In genomic region chr6:79399499-79399898, GRCh38 we compare ENCODE assay signal across 1 cellular context.
TF ChIP-seq lines count a peak whose summit lies in the region.

No MANE protein-coding gene starts in this region.

TF ChIP-seq in HepG2, 621 proteins besides CTCF, POLR2A, EP300 and RAD21 (continued from another document and continues in another):
- TF ChIP-seq SIX4 (CRISPR knock-in tag; IDR thresholded peaks at IDR 0.05) (no peak), ELF3 (CRISPR knock-in tag; IDR thresholded peaks at IDR 0.05) (no peak), ZZZ3 (CRISPR knock-in tag; IDR thresholded peaks at IDR 0.05; ENCODE audit: borderline replicate concordance) (no peak), ETV5 (CRISPR knock-in tag; IDR thresholded peaks at IDR 0.05; ENCODE audit: borderline replicate concordance) (no peak), CHCHD3 (CRISPR knock-in tag; IDR thresholded peaks at IDR 0.05) (no peak), ZNF569 (CRISPR knock-in tag; IDR thresholded peaks at IDR 0.05; ENCODE audit: borderline replicate concordance) (no peak), JUNB (CRISPR knock-in tag; IDR thresholded peaks at IDR 0.05; ENCODE audit: borderline replicate concordance) (no peak), HNRNPLL (IDR thresholded peaks at IDR 0.05; ENCODE audit: low read depth, low read length, poor library complexity, severe bottlenecking) (no peak), MAF1 (CRISPR knock-in tag; IDR thresholded peaks at IDR 0.05; ENCODE audit: borderline replicate concordance) (no peak), ONECUT2 (CRISPR knock-in tag; IDR thresholded peaks at IDR 0.05) (peak; percentile 54; the same call in 1 of the 2 replicates), TOE1 (CRISPR knock-in tag; IDR thresholded peaks at IDR 0.05) (no peak), TCF7L2 (IDR thresholded peaks at IDR 0.05; ENCODE audit: low read depth, low read length) (no peak), ZSCAN5A (CRISPR knock-in tag; IDR thresholded peaks at IDR 0.05; ENCODE audit: borderline replicate concordance) (no peak), POLR2G (IDR thresholded peaks at IDR 0.05; ENCODE audit: low read depth, low read length) (no peak), EHMT2 (IDR thresholded peaks at IDR 0.05; ENCODE audit: borderline replicate concordance, low read depth, low read length) (no peak), PCBP2 (optimal IDR thresholded peaks at IDR 0.05; ENCODE audit: low read depth, low read length, poor library complexity, severe bottlenecking) (no peak), ZBTB21 (CRISPR knock-in tag; IDR thresholded peaks at IDR 0.05) (no peak), NR3C1 (CRISPR knock-in tag; IDR thresholded peaks at IDR 0.05) (no peak), CHD4 (IDR thresholded peaks at IDR 0.05; ENCODE audit: borderline replicate concordance, low read length) (no peak), GZF1 (CRISPR knock-in tag; IDR thresholded peaks at IDR 0.05) (no peak), ZMYM2 (CRISPR knock-in tag; IDR thresholded peaks at IDR 0.05) (no peak), ZNF556 (CRISPR knock-in tag; IDR thresholded peaks at IDR 0.05; ENCODE audit: borderline replicate concordance) (no peak; the same call in 1 of the 2 replicates), ZNF343 (CRISPR knock-in tag; IDR thresholded peaks at IDR 0.05) (no peak), HHEX (CRISPR knock-in tag; IDR thresholded peaks at IDR 0.05) (no peak), HDAC1 (CRISPR knock-in tag; IDR thresholded peaks at IDR 0.05) (peak; percentile 63), KDM5A (IDR thresholded peaks at IDR 0.05; ENCODE audit: borderline replicate concordance, low read length) (no peak), MZF1 (CRISPR knock-in tag; IDR thresholded peaks at IDR 0.05; ENCODE audit: borderline replicate concordance) (no peak), ZNF766 (CRISPR knock-in tag; IDR thresholded peaks at IDR 0.05; ENCODE audit: borderline replicate concordance) (0 out of 2 replicates have a peak, but pooled peaks have one; percentile 38), NCOA2 (CRISPR knock-in tag; IDR thresholded peaks at IDR 0.05) (peak; percentile 65; the same call in 1 of the 2 replicates), KLF6 (CRISPR knock-in tag; IDR thresholded peaks at IDR 0.05) (no peak), CERS6 (CRISPR knock-in tag; IDR thresholded peaks at IDR 0.05) (no peak), MEIS2 (CRISPR knock-in tag; IDR thresholded peaks at IDR 0.05) (peak; percentile 51; the same call in 1 of the 2 replicates), ZNF577 (CRISPR knock-in tag; IDR thresholded peaks at IDR 0.05; ENCODE audit: borderline replicate concordance, low read depth) (no peak), ZNF749 (CRISPR knock-in tag; IDR thresholded peaks at IDR 0.05; ENCODE audit: borderline replicate concordance) (no peak), ZNF431 (CRISPR knock-in tag; IDR thresholded peaks at IDR 0.05; ENCODE audit: borderline replicate concordance, low read depth) (no peak), PHF5A (CRISPR knock-in tag; IDR thresholded peaks at IDR 0.05; ENCODE audit: low read depth, unreplicated experiment) (no peak), REL (CRISPR knock-in tag; conservative IDR thresholded peaks at IDR 0.05) (no peak), DBP (CRISPR knock-in tag; IDR thresholded peaks at IDR 0.05; ENCODE audit: not compliant biosample characterization) (no peak), ZC3H4 (CRISPR knock-in tag; IDR thresholded peaks at IDR 0.05; ENCODE audit: borderline replicate concordance) (no peak), ZFP36L2 (CRISPR knock-in tag; IDR thresholded peaks at IDR 0.05) (no peak), GATAD2A (CRISPR knock-in tag; IDR thresholded peaks at IDR 0.05) (peak; percentile 57), TFE3 (CRISPR knock-in tag; IDR thresholded peaks at IDR 0.05) (no peak), ATRX (CRISPR knock-in tag; IDR thresholded peaks at IDR 0.05; ENCODE audit: borderline replicate concordance) (no peak), MAFK (conservative IDR thresholded peaks at IDR 0.05 in 1 of 2, IDR thresholded peaks at IDR 0.05 in 1 of 2; ENCODE audit: low read length in 2 of 2) (peak in 1 of 2 experiments; percentile 3; a peak in 1 of 4 replicates), HDAC2 (CRISPR knock-in tag; IDR thresholded peaks at IDR 0.05) (peak; percentile 58; the same call in 1 of the 2 replicates), MYNN (CRISPR knock-in tag; IDR thresholded peaks at IDR 0.05; ENCODE audit: low read depth) (no peak)
- TF ChIP-seq, protein P1, sequence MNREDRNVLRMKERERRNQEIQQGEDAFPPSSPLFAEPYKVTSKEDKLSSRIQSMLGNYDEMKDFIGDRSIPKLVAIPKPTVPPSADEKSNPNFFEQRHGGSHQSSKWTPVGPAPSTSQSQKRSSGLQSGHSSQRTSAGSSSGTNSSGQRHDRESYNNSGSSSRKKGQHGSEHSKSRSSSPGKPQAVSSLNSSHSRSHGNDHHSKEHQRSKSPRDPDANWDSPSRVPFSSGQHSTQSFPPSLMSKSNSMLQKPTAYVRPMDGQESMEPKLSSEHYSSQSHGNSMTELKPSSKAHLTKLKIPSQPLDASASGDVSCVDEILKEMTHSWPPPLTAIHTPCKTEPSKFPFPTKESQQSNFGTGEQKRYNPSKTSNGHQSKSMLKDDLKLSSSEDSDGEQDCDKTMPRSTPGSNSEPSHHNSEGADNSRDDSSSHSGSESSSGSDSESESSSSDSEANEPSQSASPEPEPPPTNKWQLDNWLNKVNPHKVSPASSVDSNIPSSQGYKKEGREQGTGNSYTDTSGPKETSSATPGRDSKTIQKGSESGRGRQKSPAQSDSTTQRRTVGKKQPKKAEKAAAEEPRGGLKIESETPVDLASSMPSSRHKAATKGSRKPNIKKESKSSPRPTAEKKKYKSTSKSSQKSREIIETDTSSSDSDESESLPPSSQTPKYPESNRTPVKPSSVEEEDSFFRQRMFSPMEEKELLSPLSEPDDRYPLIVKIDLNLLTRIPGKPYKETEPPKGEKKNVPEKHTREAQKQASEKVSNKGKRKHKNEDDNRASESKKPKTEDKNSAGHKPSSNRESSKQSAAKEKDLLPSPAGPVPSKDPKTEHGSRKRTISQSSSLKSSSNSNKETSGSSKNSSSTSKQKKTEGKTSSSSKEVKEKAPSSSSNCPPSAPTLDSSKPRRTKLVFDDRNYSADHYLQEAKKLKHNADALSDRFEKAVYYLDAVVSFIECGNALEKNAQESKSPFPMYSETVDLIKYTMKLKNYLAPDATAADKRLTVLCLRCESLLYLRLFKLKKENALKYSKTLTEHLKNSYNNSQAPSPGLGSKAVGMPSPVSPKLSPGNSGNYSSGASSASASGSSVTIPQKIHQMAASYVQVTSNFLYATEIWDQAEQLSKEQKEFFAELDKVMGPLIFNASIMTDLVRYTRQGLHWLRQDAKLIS (CRISPR knock-in tag; IDR thresholded peaks at IDR 0.05) = no peak
- TF ChIP-seq, protein P2, sequence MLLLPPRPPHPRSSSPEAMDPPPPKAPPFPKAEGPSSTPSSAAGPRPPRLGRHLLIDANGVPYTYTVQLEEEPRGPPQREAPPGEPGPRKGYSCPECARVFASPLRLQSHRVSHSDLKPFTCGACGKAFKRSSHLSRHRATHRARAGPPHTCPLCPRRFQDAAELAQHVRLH (CRISPR knock-in tag; IDR thresholded peaks at IDR 0.05; ENCODE audit: borderline replicate concordance, low read depth) = 0 out of 2 replicates have a peak, but pooled peaks have one; percentile 33
- TF ChIP-seq, protein P3, sequence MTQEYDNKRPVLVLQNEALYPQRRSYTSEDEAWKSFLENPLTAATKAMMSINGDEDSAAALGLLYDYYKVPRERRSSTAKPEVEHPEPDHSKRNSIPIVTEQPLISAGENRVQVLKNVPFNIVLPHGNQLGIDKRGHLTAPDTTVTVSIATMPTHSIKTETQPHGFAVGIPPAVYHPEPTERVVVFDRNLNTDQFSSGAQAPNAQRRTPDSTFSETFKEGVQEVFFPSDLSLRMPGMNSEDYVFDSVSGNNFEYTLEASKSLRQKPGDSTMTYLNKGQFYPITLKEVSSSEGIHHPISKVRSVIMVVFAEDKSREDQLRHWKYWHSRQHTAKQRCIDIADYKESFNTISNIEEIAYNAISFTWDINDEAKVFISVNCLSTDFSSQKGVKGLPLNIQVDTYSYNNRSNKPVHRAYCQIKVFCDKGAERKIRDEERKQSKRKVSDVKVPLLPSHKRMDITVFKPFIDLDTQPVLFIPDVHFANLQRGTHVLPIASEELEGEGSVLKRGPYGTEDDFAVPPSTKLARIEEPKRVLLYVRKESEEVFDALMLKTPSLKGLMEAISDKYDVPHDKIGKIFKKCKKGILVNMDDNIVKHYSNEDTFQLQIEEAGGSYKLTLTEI (CRISPR knock-in tag; conservative IDR thresholded peaks at IDR 0.05) = no peak
- TF ChIP-seq, protein P4, sequence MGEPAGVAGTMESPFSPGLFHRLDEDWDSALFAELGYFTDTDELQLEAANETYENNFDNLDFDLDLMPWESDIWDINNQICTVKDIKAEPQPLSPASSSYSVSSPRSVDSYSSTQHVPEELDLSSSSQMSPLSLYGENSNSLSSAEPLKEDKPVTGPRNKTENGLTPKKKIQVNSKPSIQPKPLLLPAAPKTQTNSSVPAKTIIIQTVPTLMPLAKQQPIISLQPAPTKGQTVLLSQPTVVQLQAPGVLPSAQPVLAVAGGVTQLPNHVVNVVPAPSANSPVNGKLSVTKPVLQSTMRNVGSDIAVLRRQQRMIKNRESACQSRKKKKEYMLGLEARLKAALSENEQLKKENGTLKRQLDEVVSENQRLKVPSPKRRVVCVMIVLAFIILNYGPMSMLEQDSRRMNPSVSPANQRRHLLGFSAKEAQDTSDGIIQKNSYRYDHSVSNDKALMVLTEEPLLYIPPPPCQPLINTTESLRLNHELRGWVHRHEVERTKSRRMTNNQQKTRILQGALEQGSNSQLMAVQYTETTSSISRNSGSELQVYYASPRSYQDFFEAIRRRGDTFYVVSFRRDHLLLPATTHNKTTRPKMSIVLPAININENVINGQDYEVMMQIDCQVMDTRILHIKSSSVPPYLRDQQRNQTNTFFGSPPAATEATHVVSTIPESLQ (CRISPR knock-in tag; conservative IDR thresholded peaks at IDR 0.05) = no peak
- TF ChIP-seq, protein P5, sequence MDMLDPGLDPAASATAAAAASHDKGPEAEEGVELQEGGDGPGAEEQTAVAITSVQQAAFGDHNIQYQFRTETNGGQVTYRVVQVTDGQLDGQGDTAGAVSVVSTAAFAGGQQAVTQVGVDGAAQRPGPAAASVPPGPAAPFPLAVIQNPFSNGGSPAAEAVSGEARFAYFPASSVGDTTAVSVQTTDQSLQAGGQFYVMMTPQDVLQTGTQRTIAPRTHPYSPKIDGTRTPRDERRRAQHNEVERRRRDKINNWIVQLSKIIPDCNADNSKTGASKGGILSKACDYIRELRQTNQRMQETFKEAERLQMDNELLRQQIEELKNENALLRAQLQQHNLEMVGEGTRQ (IDR thresholded peaks at IDR 0.05; ENCODE audit: low read depth, low read length) = no peak
- TF ChIP-seq, protein P5 (CRISPR knock-in tag; IDR thresholded peaks at IDR 0.05; ENCODE audit: borderline replicate concordance) = no peak
- TF ChIP-seq, protein P6, sequence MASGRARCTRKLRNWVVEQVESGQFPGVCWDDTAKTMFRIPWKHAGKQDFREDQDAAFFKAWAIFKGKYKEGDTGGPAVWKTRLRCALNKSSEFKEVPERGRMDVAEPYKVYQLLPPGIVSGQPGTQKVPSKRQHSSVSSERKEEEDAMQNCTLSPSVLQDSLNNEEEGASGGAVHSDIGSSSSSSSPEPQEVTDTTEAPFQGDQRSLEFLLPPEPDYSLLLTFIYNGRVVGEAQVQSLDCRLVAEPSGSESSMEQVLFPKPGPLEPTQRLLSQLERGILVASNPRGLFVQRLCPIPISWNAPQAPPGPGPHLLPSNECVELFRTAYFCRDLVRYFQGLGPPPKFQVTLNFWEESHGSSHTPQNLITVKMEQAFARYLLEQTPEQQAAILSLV (CRISPR knock-in tag; IDR thresholded peaks at IDR 0.05; ENCODE audit: borderline replicate concordance) = no peak
